28 cellular contexts compared by ENCODE assay signal in the genomic region with DNA sequence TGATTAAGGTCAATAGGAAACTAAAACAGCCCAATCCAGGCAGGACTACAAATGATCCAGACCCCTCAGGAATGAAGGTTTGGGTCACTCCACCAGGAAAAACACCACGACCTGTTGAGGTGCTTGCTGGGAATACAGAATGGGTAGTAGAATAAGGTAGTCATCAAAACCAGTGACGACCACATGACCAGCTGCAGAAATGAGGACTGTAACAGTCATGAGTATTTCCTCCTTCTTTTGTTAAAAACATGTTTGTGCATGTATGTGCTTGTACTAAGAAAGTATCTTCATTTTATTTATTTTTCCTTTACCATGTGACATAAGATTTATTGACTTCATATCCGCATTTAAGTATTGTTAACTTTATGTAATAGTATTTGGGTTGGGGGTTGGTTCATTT.
"Had no signal": no experiment of that assay in that cellular context is flagged by ENCODE, and none has a peak within 500 bp of the region (broad histone marks: within the 10 kb centered on the region; RNA-seq: fewer than 3 reads in every experiment).

No MANE protein-coding gene starts in this region.

- H3K27me3 ChIP-seq: colonic mucosa, dorsolateral prefrontal cortex, esophagus muscularis mucosa, esophagus squamous epithelium, gastrocnemius medialis, gastroesophageal sphincter, heart left ventricle, heart right ventricle, hepatocyte had no signal

- H3K27ac ChIP-seq: colonic mucosa, coronary artery, dorsolateral prefrontal cortex, epithelial cell of prostate, esophagus muscularis mucosa, esophagus squamous epithelium, gastrocnemius medialis, gastroesophageal sphincter, heart left ventricle, heart right ventricle, hepatocyte had no signal

- ATAC-seq: effector memory CD8-positive, alpha-beta T cell; esophagus mucosa; gastrocnemius medialis; gastroesophageal sphincter; heart left ventricle; heart right ventricle had no signal

- DNase-seq: colonic mucosa; cortex of kidney; dermis blood vessel endothelial cell; dorsolateral prefrontal cortex; effector CD4-positive, alpha-beta T cell; effector CD8-positive, alpha-beta T cell; effector memory CD4-positive, alpha-beta T cell; effector memory CD8-positive, alpha-beta T cell; endodermal cell; erythroblast; esophagus squamous epithelium; foreskin fibroblast; foreskin melanocyte; gastrocnemius medialis; glutamatergic neuron; head of caudate nucleus; heart left ventricle; heart right ventricle had no signal

- H3K36me3 ChIP-seq: colonic mucosa, esophagus muscularis mucosa, esophagus squamous epithelium, gastrocnemius medialis, gastroesophageal sphincter, heart left ventricle, heart right ventricle had no signal

- H3K4me3 ChIP-seq: colonic mucosa, coronary artery, dorsolateral prefrontal cortex, esophagus muscularis mucosa, esophagus squamous epithelium, gastrocnemius medialis, gastroesophageal sphincter, heart left ventricle, heart right ventricle, hepatocyte had no signal

- FAIRE-seq: colon, endometrium, endothelial cell of umbilical vein, frontal cortex had no signal

- H3K4me1 ChIP-seq: colonic mucosa, esophagus muscularis mucosa, esophagus squamous epithelium, gastrocnemius medialis, gastroesophageal sphincter, heart left ventricle, heart right ventricle had no signal
